33 cellular contexts compared by ENCODE assay signal in the genomic region with DNA sequence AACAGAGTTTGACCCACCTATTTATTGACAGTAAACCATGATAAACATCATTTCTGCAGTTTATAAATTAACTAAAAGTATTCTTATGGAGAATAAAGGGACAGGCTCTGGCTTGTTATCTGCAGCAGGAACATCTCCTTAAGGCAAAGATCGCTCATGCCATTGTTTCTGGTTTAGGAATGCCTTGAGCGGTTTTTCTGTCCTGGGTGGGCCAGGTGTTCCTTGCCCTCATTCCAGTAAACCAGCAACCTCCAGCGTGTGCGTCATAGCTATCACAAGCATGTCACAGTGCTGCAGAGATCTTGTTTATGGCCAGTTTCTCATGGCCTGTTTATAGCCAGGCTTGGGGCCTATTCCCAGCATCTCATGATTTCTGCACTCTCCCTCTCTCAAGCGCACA.
"Had no signal": no experiment of that assay in that cellular context is flagged by ENCODE, and none has a peak within 500 bp of the region (broad histone marks: within the 10 kb centered on the region; RNA-seq: fewer than 3 reads in every experiment).

No MANE protein-coding gene starts in this region.

- H3K4me1 ChIP-seq: adrenal gland, body of pancreas had no signal

- H3K27ac ChIP-seq: adrenal gland, body of pancreas, brain microvascular endothelial cell, cardiac muscle cell, VCaP had no signal

- ATAC-seq: activated CD8-positive, alpha-beta T cell treated with anti-CD3 and anti-CD28 coated beads for 36 hours; activated naive CD4-positive, alpha-beta T cell treated with anti-CD3 and anti-CD28 coated beads, Interleukin-2, amount 50 U/mL, for 72 hours; activated T-cell treated with anti-CD3 and anti-CD28 coated beads, Interleukin-2, amount 50 U/mL, for 4 hours; activated T-cell treated with anti-CD3 and anti-CD28 coated beads, Interleukin-2, amount 50 U/mL, for 72 hours; activated T-helper 17 cell treated with anti-CD3 and anti-CD28 coated beads, Interleukin-2, amount 50 U/mL, for 72 hours; body of pancreas had no signal

- DNase-seq: activated B cell treated with CpG ODN at 0.5 μM for 24 hours; activated CD4-positive, alpha-beta memory T cell treated with anti-CD3 and anti-CD28 coated beads for 36 hours; activated CD4-positive, alpha-beta T cell treated with anti-CD3 and anti-CD28 coated beads for 4 hours; activated CD4-positive, alpha-beta T cell treated with anti-CD3 and anti-CD28 coated beads, Interleukin-2, amount 10 ng/mL, durations not matched to agents 24 days and 14 days; activated CD4-positive, alpha-beta T cell treated with anti-CD3 and anti-CD28 coated beads, Interleukin-2, amount 50 U/mL, for 1 hour; activated CD4-positive, alpha-beta T cell treated with anti-CD3 and anti-CD28 coated beads, Interleukin-2, amount 50 U/mL, for 4 hours; activated CD4-positive, CD25-positive, alpha-beta regulatory T cell treated with anti-CD3 and anti-CD28 coated beads, Interleukin-2, amount 50 U/mL, for 72 hours; activated CD8-positive, alpha-beta memory T cell treated with anti-CD3 and anti-CD28 coated beads, Interleukin-2, amount 50 U/mL, for 4 hours; activated CD8-positive, alpha-beta T cell treated with anti-CD3 and anti-CD28 coated beads for 36 hours; activated effector memory CD4-positive, alpha-beta T cell treated with anti-CD3 and anti-CD28 coated beads, Interleukin-2, amount 50 U/mL, for 16 hours; activated gamma-delta T cell treated with Interleukin-2 at 50 U/mL for 16 hours; activated naive CD4-positive, alpha-beta T cell; activated naive CD4-positive, alpha-beta T cell treated with anti-CD3 and anti-CD28 coated beads for 36 hours; activated naive CD4-positive, alpha-beta T cell treated with anti-CD3 and anti-CD28 coated beads, Interleukin-2, amount 50 U/mL, for 16 hours; activated naive CD8-positive, alpha-beta T cell treated with anti-CD3 and anti-CD28 coated beads for 36 hours; activated T-cell treated with anti-CD3 and anti-CD28 coated beads for 4 hours; activated T-cell treated with anti-CD3 and anti-CD28 coated beads, Interleukin-2, amount 50 U/mL, for 1 hour; activated T-cell treated with anti-CD3 and anti-CD28 coated beads, Interleukin-2, amount 50 U/mL, for 4 hours; activated T-cell treated with anti-CD3 and anti-CD28 coated beads, Interleukin-2, amount 50 U/mL, for 72 hours; adrenal gland; amniotic stem cell; aorta; body of pancreas; brain microvascular endothelial cell; caudate nucleus; cerebellar nuclear complex; T-helper 1 cell; T-helper 2 cell; T-helper 9 cell had no signal

- H3K9me3 ChIP-seq: adrenal gland, body of pancreas had no signal

- H3K27me3 ChIP-seq: adrenal gland, body of pancreas, brain microvascular endothelial cell, cardiac muscle cell had no signal

- H3K36me3 ChIP-seq: adrenal gland, brain microvascular endothelial cell, cardiac muscle cell had no signal

- H3K4me3 ChIP-seq: adrenal gland, body of pancreas, cardiac muscle cell had no signal
